ENCODE assay signal across 9 cellular contexts in genomic region chr6:110357298-110357695, GRCh38. TPM values are rescaled to one million over a fixed set of nuclear protein-coding genes. Genes with fewer than 3 reads are reported as not detected.
DNase-seq lines count a peak whose midpoint lies in the region; ATAC-seq and TF ChIP-seq lines count a peak whose summit lies in the region.
"Had no signal": no experiment of that assay in that cellular context is flagged by ENCODE, and none has a peak within 500 bp of the region (broad histone marks: within the 10 kb centered on the region; RNA-seq: fewer than 3 reads in every experiment).

No MANE protein-coding gene starts in this region.

- WGBS in smooth muscle cell (ENCODE audit: low lambda C conversion rate): 44% methylated on average over 18 of the region's 18 CpGs

- no peak overlapping the region for H3K9ac ChIP-seq in smooth muscle cell (ENCODE audit: low read depth)
- no peak overlapping the region for H3K9ac ChIP-seq in PC-3 (ENCODE audit: low read length)

- H3K4me1 ChIP-seq in smooth muscle cell (ENCODE audit: low read depth) (peaks cover 63% of the 10 kb centered on the region), PC-3 (ENCODE audit: insufficient read depth, low read length) (no peaks in the 10 kb centered on the region), OCI-LY7 (ENCODE audit: insufficient read depth, low read length, poor library complexity, severe bottlenecking) (no peaks in the 10 kb centered on the region)

- BruUV-seq in PC-3 (replicated peaks; lab: Mats Ljungman, UMichigan) (no TSS peak), OCI-LY7 (replicated peaks; lab: Mats Ljungman, UMichigan) (no TSS peak)

- no peaks in the 10 kb centered on the region for H3K9me2 ChIP-seq in PC-3 (replicated peaks; ENCODE audit: low read length)
- no peaks in the 10 kb centered on the region for H3K9me2 ChIP-seq in OCI-LY7 (ENCODE audit: insufficient read depth, low read length)

- intact Hi-C loops in PC-3 (cut with micrococcal nuclease) (no loop called here), OCI-LY7 (cut with micrococcal nuclease; ENCODE audit: unreplicated experiment) (no loop called here)

- no peak for TF ChIP-seq CTCF in HFF-Myc (IDR thresholded peaks at IDR 0.05; ENCODE audit: low read depth, low read length, missing control alignments)
- TF ChIP-seq CTCF in smooth muscle cell (IDR thresholded peaks at IDR 0.05; ENCODE audit: borderline replicate concordance, insufficient read depth, poor library complexity, severe bottlenecking): no peak
- no peak for TF ChIP-seq CTCF in PC-3 (conservative IDR thresholded peaks at IDR 0.05; ENCODE audit: low read depth, low read length)
- no peak for TF ChIP-seq CTCF in OCI-LY7 (conservative IDR thresholded peaks at IDR 0.05; ENCODE audit: low read length)

- POLR2A ChIA-PET in PC-3 (lab: Charles Lee; ENCODE audit: unreplicated experiment): no interaction called here
- POLR2A ChIA-PET in OCI-LY7 (lab: Charles Lee): no interaction called here

- CTCF ChIA-PET in PC-3 (lab: Charles Lee): no interaction called here
- CTCF ChIA-PET in OCI-LY7 (lab: Charles Lee; ENCODE audit: unreplicated experiment): no interaction called here

- DNase-seq in HFF-Myc (ENCODE audit: extremely low read depth, low read depth) (no peak), smooth muscle cell (lab: John Stamatoyannopoulos, UW; ENCODE audit: unreplicated experiment) (no peak), middle frontal gyrus (ENCODE audit: extremely low spot score, low spot score) (no peak), PC-3 (no peak), OCI-LY7 (ENCODE audit: low spot score) (no peak)
- DNase-seq in activated naive CD8-positive, alpha-beta T cell treated with anti-CD3 and anti-CD28 coated beads for 36 hours: no peak

- no peaks in the 10 kb centered on the region for H3K36me3 Mint-ChIP-seq in activated naive CD8-positive, alpha-beta T cell treated with anti-CD3 and anti-CD28 coated beads for 36 hours

- H3K36me3 ChIP-seq in smooth muscle cell (ENCODE audit: low read depth): no peaks in the 10 kb centered on the region
- no peaks in the 10 kb centered on the region for H3K36me3 ChIP-seq in PC-3 (ENCODE audit: low read depth, low read length)
- H3K36me3 ChIP-seq in OCI-LY7 (ENCODE audit: insufficient read depth, low read length): no peaks in the 10 kb centered on the region

- H3K27ac Mint-ChIP-seq in activated naive CD8-positive, alpha-beta T cell treated with anti-CD3 and anti-CD28 coated beads for 36 hours: peak overlapping the region; percentile 67

- peaks cover 2% of the 10 kb centered on the region for H3K9me3 Mint-ChIP-seq in activated naive CD8-positive, alpha-beta T cell treated with anti-CD3 and anti-CD28 coated beads for 36 hours

- peak overlapping the region; percentile 99 for H3K4me2 ChIP-seq in smooth muscle cell
- no peak overlapping the region for H3K4me2 ChIP-seq in PC-3 (ENCODE audit: low read length)
- H3K4me2 ChIP-seq in OCI-LY7 (ENCODE audit: low read length): no peak overlapping the region

- H4K20me1 ChIP-seq in smooth muscle cell (ENCODE audit: low read depth): no peaks in the 10 kb centered on the region
- H4K20me1 ChIP-seq in PC-3 (ENCODE audit: low read length): no peaks in the 10 kb centered on the region
- H4K20me1 ChIP-seq in OCI-LY7 (ENCODE audit: insufficient read depth, low read length): no peaks in the 10 kb centered on the region

- no peaks in the 10 kb centered on the region for H3K79me2 ChIP-seq in smooth muscle cell (ENCODE audit: low read depth)
- no peaks in the 10 kb centered on the region for H3K79me2 ChIP-seq in PC-3 (ENCODE audit: low read length)
- no peaks in the 10 kb centered on the region for H3K79me2 ChIP-seq in OCI-LY7 (ENCODE audit: insufficient read depth, low read depth, low read length)

- H2AFZ ChIP-seq in smooth muscle cell (ENCODE audit: low read depth): peak overlapping the region; percentile 94
- no peak overlapping the region for H2AFZ ChIP-seq in PC-3 (ENCODE audit: low read length)
- H2AFZ ChIP-seq in OCI-LY7 (ENCODE audit: low read length): no peak overlapping the region

- H3K9me3 ChIP-seq in iPS-18c (ENCODE audit: control insufficient read depth, insufficient read depth, low read length): no peaks in the 10 kb centered on the region
- no peaks in the 10 kb centered on the region for H3K9me3 ChIP-seq in smooth muscle cell (replicated peaks; ENCODE audit: low read depth)
- H3K9me3 ChIP-seq in PC-3 (ENCODE audit: low read length): no peaks in the 10 kb centered on the region
- no peaks in the 10 kb centered on the region for H3K9me3 ChIP-seq in OCI-LY7 (ENCODE audit: low read length)

- peak overlapping the region; percentile 33 for H3K4me3 ChIP-seq in HFF-Myc (replicated peaks; ENCODE audit: low read depth, low read length)
- H3K4me3 ChIP-seq in iPS-18c (ENCODE audit: insufficient read depth, low read depth, low read length): peak overlapping the region; percentile 55
- H3K4me3 ChIP-seq in smooth muscle cell: peak overlapping the region; percentile 71
- no peak overlapping the region for H3K4me3 ChIP-seq in PC-3 (ENCODE audit: low read length)
- no peak overlapping the region for H3K4me3 ChIP-seq in OCI-LY7 (ENCODE audit: low read depth, low read length, poor library complexity, severe bottlenecking)

- H3K4me3 Mint-ChIP-seq in activated naive CD8-positive, alpha-beta T cell treated with anti-CD3 and anti-CD28 coated beads for 36 hours: peak overlapping the region; percentile 84

- peaks cover 25% of the 10 kb centered on the region for H3K27me3 Mint-ChIP-seq in activated naive CD8-positive, alpha-beta T cell treated with anti-CD3 and anti-CD28 coated beads for 36 hours

- H3K27me3 ChIP-seq in smooth muscle cell (ENCODE audit: low read depth) (peaks cover 25% of the 10 kb centered on the region), PC-3 (ENCODE audit: low read length) (peaks cover 39% of the 10 kb centered on the region)

- peaks cover 14% of the 10 kb centered on the region for H3K4me1 Mint-ChIP-seq in activated naive CD8-positive, alpha-beta T cell treated with anti-CD3 and anti-CD28 coated beads for 36 hours

- ATAC-seq in PC-3: no peak
- ATAC-seq in GM21786 (IDR thresholded peaks at IDR 0.05; ENCODE audit: unreplicated experiment): no peak

- no peak overlapping the region for H3K27ac ChIP-seq in smooth muscle cell (ENCODE audit: low read depth)
- H3K27ac ChIP-seq in PC-3 (ENCODE audit: low read length): no peak overlapping the region
- no peak overlapping the region for H3K27ac ChIP-seq in OCI-LY7 (ENCODE audit: low read depth, low read length, poor library complexity, severe bottlenecking)

- H3F3A ChIP-seq in smooth muscle cell (ENCODE audit: low read depth): no peaks in the 10 kb centered on the region
- no peaks in the 10 kb centered on the region for H3F3A ChIP-seq in PC-3 (ENCODE audit: low read length, unreplicated experiment)

RNA-seq across cellular contexts. Expression of gene METTL24, which starts 0.9 kb away (rescaled TPM):
- total RNA-seq in activated naive CD8-positive, alpha-beta T cell treated with anti-CD3 and anti-CD28 coated beads for 36 hours: under 1 TPM; 0.26 to 0.27 TPM
- total RNA-seq in smooth muscle cell (2.6 and 3.3 TPM in 2 replicates), PC-3 (2014; rRNA removed) (not detected in 2 replicates), OCI-LY7 (2022) (not detected in 2 replicates)
- 0.74 and 2.0 TPM in 2 replicates for polyA plus RNA-seq in smooth muscle cell
- total RNA-seq in OCI-LY7 (2014; rRNA removed; shearing (Covaris generic)): not detected in 2 replicates
- total RNA-seq: myocyte had no signal

RNA-seq across cellular contexts. Expression of gene DDO, which starts 58.1 kb away (rescaled TPM):
- not detected for total RNA-seq in activated naive CD8-positive, alpha-beta T cell treated with anti-CD3 and anti-CD28 coated beads for 36 hours
- total RNA-seq in smooth muscle cell: not detected in 2 replicates
- not detected in 2 replicates for polyA plus RNA-seq in smooth muscle cell
- total RNA-seq in PC-3 (2014; rRNA removed): not detected in 2 replicates
- total RNA-seq in OCI-LY7 (2014; rRNA removed; shearing (Covaris generic)): not detected in 2 replicates
- total RNA-seq in OCI-LY7 (2022): not detected in 2 replicates

Comparison
In these comparisons a context has a peak if more than half of its experiments do, and no peak if none do; other contexts are left out.
1. H3K4me3 ChIP-seq: peak in HFF-Myc (single experiment), iPS-18c (single experiment) and smooth muscle cell (single experiment); none in PC-3 (single experiment) and OCI-LY7 (single experiment).